ENCODE assay signal across 15 cellular contexts in genomic region chr5:138372653-138373052, GRCh38. TPM values are rescaled to one million over a fixed set of nuclear protein-coding genes. Genes with fewer than 3 reads are reported as not detected.
A peak's percentile ranks its signal among the peaks of the same experiment; 100 is the strongest.
DNase-seq lines count a peak whose midpoint lies in the region; ATAC-seq, FAIRE-seq and TF ChIP-seq lines count a peak whose summit lies in the region.
"Had no signal": no experiment of that assay in that cellular context is flagged by ENCODE, and none has a peak within 500 bp of the region (broad histone marks: within the 10 kb centered on the region; RNA-seq: fewer than 3 reads in every experiment).

No MANE protein-coding gene starts in this region.

- 64% methylated on average over 5 of the region's 5 CpGs for WGBS in GM12878 (ENCODE audit: insufficient coverage, insufficient replicate concordance, low lambda C conversion rate, missing lambda C conversion rate)

- ATAC-seq in GM12878: no peak
- ATAC-seq: A549 had no signal

- H3K36me3 ChIP-seq in BLaER1 treated with 17β-estradiol and CSF1 and Interleukin-3, amounts not matched to agents 10 nM and 100 nM: peaks cover 51 to 68% (median 55%) of the 10 kb centered on the region in 11 experiments
- H3K36me3 ChIP-seq in HUES6 (ENCODE audit: control insufficient read depth, insufficient read depth, low read length) (peaks cover 40% of the 10 kb centered on the region), GM12878 (ENCODE audit: control insufficient read depth in 2 of 2, insufficient read depth in 2 of 2, low read length in 1 of 2) (peaks cover under 1 to 12% of the 10 kb centered on the region in 2 experiments; a peak in 3 of 4 replicates), neural progenitor cell (peaks cover 4% of the 10 kb centered on the region)

- POLR2A ChIA-PET in GM12878 (lab: Charles Lee): interaction anchor here (1.0 to 2.8 kb wide), 3 partner anchors 20 to 35 kb away, joined by 3 to 13 read pairs (median 4); partner anchors contain the start of genes FAM53C and KDM3B
- POLR2A ChIA-PET in GM10248 (lab: Yijun Ruan, JAX): interaction anchor here (2.4 kb wide), 1 partner anchor 34 kb away, joined by 9 read pairs; the partner anchor contains the start of gene FAM53C

- H3K36me3 Mint-ChIP-seq in neural progenitor cell: peaks cover 15% of the 10 kb centered on the region

- H2AFZ ChIP-seq in GM12878 (ENCODE audit: control insufficient read depth, low read depth, low read length) (no peak overlapping the region), neural progenitor cell (replicated peaks) (no peak overlapping the region)

- H3K4me1 ChIP-seq in BLaER1 treated with 17β-estradiol and CSF1 and Interleukin-3, amounts not matched to agents 10 nM and 100 nM: peaks cover 16 to 57% (median 43%) of the 10 kb centered on the region in 10 experiments
- H3K4me1 ChIP-seq in HUES6 (ENCODE audit: control insufficient read depth, insufficient read depth, low read length) (no peaks in the 10 kb centered on the region), GM12878 (ENCODE audit: control insufficient read depth, insufficient read depth, low read length) (peaks cover 15% of the 10 kb centered on the region; the same call in 1 of the 2 replicates), neural progenitor cell (no peaks in the 10 kb centered on the region)
- H3K4me1 ChIP-seq: A549, HAP-1 had no signal

- peaks cover 39% of the 10 kb centered on the region for H3K79me2 ChIP-seq in GM12878 (ENCODE audit: control insufficient read depth, insufficient read depth, low read length)
- peaks cover 68% of the 10 kb centered on the region for H3K79me2 ChIP-seq in neural progenitor cell (ENCODE audit: low read depth)

- RAD21 ChIA-PET in GM12878 (lab: Charles Lee; ENCODE audit: unreplicated experiment): no interaction called here

- H3K4me2 ChIP-seq in BLaER1 treated with 17β-estradiol and CSF1 and Interleukin-3, amounts not matched to agents 10 nM and 100 nM: peak overlapping the region in 6 of 11 experiments; percentile 75 to 96 (median 92); a peak in 9 of 22 replicates
- H3K4me2 ChIP-seq in GM12878 (ENCODE audit: control insufficient read depth, insufficient read depth) (no peak overlapping the region), neural progenitor cell (no peak overlapping the region)
- H3K4me2 ChIP-seq: A549, BLaER1 had no signal

- TF ChIP-seq CTCF in GM12878 (IDR thresholded peaks at IDR 0.05 in 2 of 3, conservative IDR thresholded peaks at IDR 0.05 in 1 of 3; ENCODE audit: control insufficient read depth in 2 of 3, extremely low read depth in 1 of 3, insufficient read depth in 1 of 3, low read depth in 3 of 3, low read length in 3 of 3) (no peak), neural progenitor cell (IDR thresholded peaks at IDR 0.05) (no peak), GM10248 (IDR thresholded peaks at IDR 0.05; ENCODE audit: control extremely low read depth, extremely low read depth, low read depth, missing control alignments) (no peak)

- no peaks in the 10 kb centered on the region for H3F3A ChIP-seq in neural progenitor cell (ENCODE audit: low read depth)

- no peak for TF ChIP-seq RAD21 in GM12878 (IDR thresholded peaks at IDR 0.05; ENCODE audit: insufficient read depth, low read depth, low read length)

- no peak overlapping the region for H3K4me3 Mint-ChIP-seq in neural progenitor cell

- no TSS peak for BruUV-seq in GM12878 (replicated peaks; lab: Mats Ljungman, UMichigan)

- no peaks in the 10 kb centered on the region for H3K27me3 ChIP-seq in BLaER1 treated with 17β-estradiol and CSF1 and Interleukin-3, amounts not matched to agents 10 nM and 100 nM
- H3K27me3 ChIP-seq in HUES6 (ENCODE audit: control insufficient read depth, insufficient read depth, low read length) (no peaks in the 10 kb centered on the region), GM12878 (replicated peaks in 1 of 2; ENCODE audit: control insufficient read depth in 2 of 2, insufficient read depth in 2 of 2, low read length in 1 of 2) (no peaks in the 10 kb centered on the region), neural progenitor cell (no peaks in the 10 kb centered on the region)
- H3K27me3 ChIP-seq: BLaER1 had no signal

- no peaks in the 10 kb centered on the region for H3K9me3 Mint-ChIP-seq in neural progenitor cell

- intact Hi-C loops in GM12878 (cut with micrococcal nuclease; ENCODE audit: unreplicated experiment): no loop called here

- peak overlapping the region in 6 of 11 experiments; percentile 80 to 96 (median 92); a peak in 10 of 22 replicates for H3K27ac ChIP-seq in BLaER1 treated with 17β-estradiol and CSF1 and Interleukin-3, amounts not matched to agents 10 nM and 100 nM
- H3K27ac ChIP-seq in HUES6 (ENCODE audit: low read depth, low read length) (peak overlapping the region; percentile 56; the same call in 1 of the 2 replicates), GM12878 (ENCODE audit: control insufficient read depth, insufficient read depth) (peak overlapping the region; percentile 60), neural progenitor cell (no peak overlapping the region)
- H3K27ac ChIP-seq: A549, BLaER1 had no signal

- no peaks in the 10 kb centered on the region for H3K9me3 ChIP-seq in BLaER1 treated with 17β-estradiol and CSF1 and Interleukin-3, amounts not matched to agents 10 nM and 100 nM (replicated peaks in 1 of 11)
- no peaks in the 10 kb centered on the region for H3K9me3 ChIP-seq in HUES6 (ENCODE audit: control insufficient read depth, insufficient read depth, low read depth, low read length)
- no peaks in the 10 kb centered on the region for H3K9me3 ChIP-seq in GM12878 (replicated peaks; ENCODE audit: control insufficient read depth, insufficient read depth, low read length)
- no peaks in the 10 kb centered on the region for H3K9me3 ChIP-seq in neural progenitor cell (ENCODE audit: low read depth)
- H3K9me3 ChIP-seq: A549, BLaER1, HAP-1 had no signal

- peak overlapping the region in 3 of 11 experiments; percentile 3 to 7 (median 7); a peak in 3 of 22 replicates for H3K9ac ChIP-seq in BLaER1 treated with 17β-estradiol and CSF1 and Interleukin-3, amounts not matched to agents 10 nM and 100 nM
- no peak overlapping the region for H3K9ac ChIP-seq in HUES6 (ENCODE audit: low read length)
- no peak overlapping the region for H3K9ac ChIP-seq in GM12878 (ENCODE audit: control insufficient read depth, insufficient read depth, low read length)
- H3K9ac ChIP-seq in neural progenitor cell: peak overlapping the region; percentile 19
- H3K9ac ChIP-seq: BLaER1 had no signal

- CTCF ChIA-PET in GM12878 (lab: Yijun Ruan, JAX): interaction anchor here (1.2 to 3.3 kb wide), 3 partner anchors 19 to 77 kb away, joined by 3 to 19 read pairs (median 16); partner anchors contain the start of gene KDM3B
- CTCF ChIA-PET in GM10248 (lab: Yijun Ruan, JAX): interaction anchor here (1.2 to 13.9 kb wide), 5 partner anchors 14 to 192 kb away, joined by 3 to 238 read pairs (median 7); partner anchors contain the start of gene KDM3B

- SMC1A ChIA-PET in GM12878 (lab: Charles Lee; ENCODE audit: uncharacterized antibody, unreplicated experiment): interaction anchor here (0.8 to 1.6 kb wide), 3 partner anchors 19 to 187 kb away, joined by 3 to 7 read pairs (median 4); no protein-coding TSS in a partner anchor

- no peak for TF ChIP-seq EP300 in GM12878 (IDR thresholded peaks at IDR 0.05; ENCODE audit: borderline replicate concordance in 1 of 2, control insufficient read depth in 1 of 2, low read depth in 2 of 2, low read length in 2 of 2)

- no peaks in the 10 kb centered on the region for H3K27me3 Mint-ChIP-seq in neural progenitor cell (ENCODE audit: insufficient read depth, low read depth)

- no peak for DNase-seq in GM12878 (ENCODE audit: low read depth, low spot score)
- DNase-seq in neural progenitor cell (ENCODE audit: low spot score): no peak
- no peak for DNase-seq in NOMO-1 treated with dmso at 0.1 percent for 144 hours (lab: John Stamatoyannopoulos, UW; ENCODE audit: unreplicated experiment)
- no peak for DNase-seq in H4 (ENCODE audit: low spot score)
- no peak for DNase-seq in GM10248 (ENCODE audit: extremely low spot score)
- DNase-seq: DMS79 treated with DMSO at 0.1 percent for 48 hours, NCI-H1105 treated with DMSO at 0.1 percent for 48 hours, NCI-H1694 treated with DMSO at 0.1 percent for 48 hours, Right ventricle myocardium superior had no signal

- no peaks in the 10 kb centered on the region for H3K4me1 Mint-ChIP-seq in neural progenitor cell

- H3K4me3 ChIP-seq in BLaER1 treated with 17β-estradiol and CSF1 and Interleukin-3, amounts not matched to agents 10 nM and 100 nM: no peak overlapping the region
- H3K4me3 ChIP-seq in HUES6 (ENCODE audit: low read depth, low read length): no peak overlapping the region
- no peak overlapping the region for H3K4me3 ChIP-seq in GM12878
- H3K4me3 ChIP-seq in neural progenitor cell: no peak overlapping the region
- H3K4me3 ChIP-seq: A549, BLaER1, HAP-1 had no signal

- no peak for TF ChIP-seq POLR2A in GM12878 (IDR thresholded peaks at IDR 0.05; ENCODE audit: low read depth, low read length)

- peaks cover 0 to 65% (median 20%) of the 10 kb centered on the region in 11 experiments; a peak in 11 of 22 replicates for H4K20me1 ChIP-seq in BLaER1 treated with 17β-estradiol and CSF1 and Interleukin-3, amounts not matched to agents 10 nM and 100 nM
- no peaks in the 10 kb centered on the region for H4K20me1 ChIP-seq in GM12878 (ENCODE audit: control insufficient read depth, insufficient read depth)
- peaks cover 49% of the 10 kb centered on the region for H4K20me1 ChIP-seq in neural progenitor cell (ENCODE audit: low read depth)

- in situ Hi-C loops in GM12878 (cut with MboI): no loop called here

- FAIRE-seq in GM12878 (lab: Jason Lieb, UNC): no peak
- FAIRE-seq: A549, RCC 7860 had no signal

- no peak overlapping the region for H3K27ac Mint-ChIP-seq in neural progenitor cell

RNA-seq across cellular contexts. Expression of gene KDM3B, which starts 20.2 kb away (rescaled TPM):
- 82.4 and 90.1 TPM in 2 replicates for total RNA-seq in GM12878 (2013; cell fraction: nucleolus; rRNA removed)
- total RNA-seq in GM12878 (2014; rRNA removed) (30.3 and 32.0 TPM in 2 replicates), GM12878 (2014; rRNA removed; fragmentation: Illumina TruSeq; extraction: Trizol) (30.5 and 30.9 TPM in 2 replicates), GM12878 (2021) (41.0 and 43.1 TPM in 2 replicates), neural progenitor cell (ENCODE audit: low replicate concordance) (130 and 136 TPM in 2 replicates)
- polyA plus RNA-seq in GM12878 (2011; ENCODE audit: low read depth): 24.3 TPM
- polyA plus RNA-seq in GM12878 (2011; rRNA removed) (31.3 and 35.0 TPM in 2 replicates), GM12878 (2014; fragmentation: Illumina TruSeq; extraction: Trizol) (45.7 and 52.5 TPM in 2 replicates), GM12878 (2014; fragmentation: Nextera tagmentation; extraction: Ambion mirVana) (1 to 10 TPM; 8.5 to 9.6 TPM), GM12878 (2014; rRNA removed) (26.7 and 27.7 TPM in 2 replicates), GM12878 (2016; fragmentation: Nextera tagmentation; extraction: Ambion mirVana) (10 to 100 TPM; 13.9 to 14.8 TPM)
- polyA plus RNA-seq in GM12878 (2011; cell fraction: cytosol; rRNA removed): 16.1 and 20.2 TPM in 2 replicates
- polyA plus RNA-seq in GM12878 (2011; cell fraction: nucleus; rRNA removed): 32.7 and 33.7 TPM in 2 replicates
- 24.3 and 27.3 TPM in 2 replicates for polyA plus RNA-seq in GM12878 (2012)
- 50.0 and 67.0 TPM in 2 replicates for polyA minus RNA-seq in GM12878 (2011; rRNA and poly(A)+ RNA removed)
- polyA minus RNA-seq in GM12878 (2011; cell fraction: cytosol; rRNA and poly(A)+ RNA removed): 20.2 and 25.3 TPM in 2 replicates
- polyA minus RNA-seq in GM12878 (2011; cell fraction: nucleus; rRNA and poly(A)+ RNA removed): 18.3 and 29.3 TPM in 2 replicates
- total RNA-seq in H4 (2014; rRNA removed; shearing (Covaris generic)): 49.0 and 53.1 TPM in 2 replicates

RNA-seq across cellular contexts. Expression of gene FAM53C, which starts 34.6 kb away (rescaled TPM):
- total RNA-seq in GM12878 (2013; cell fraction: nucleolus; rRNA removed): 26.9 and 29.4 TPM in 2 replicates
- 25.6 and 29.4 TPM in 2 replicates for total RNA-seq in GM12878 (2014; rRNA removed)
- total RNA-seq in GM12878 (2014; rRNA removed; fragmentation: Illumina TruSeq; extraction: Trizol): 16.8 and 17.6 TPM in 2 replicates
- 27.9 and 31.3 TPM in 2 replicates for total RNA-seq in GM12878 (2021)
- polyA plus RNA-seq in GM12878 (2011; ENCODE audit: low read depth): 22.9 TPM
- 21.8 and 29.3 TPM in 2 replicates for polyA plus RNA-seq in GM12878 (2011; rRNA removed)
- polyA plus RNA-seq in GM12878 (2011; cell fraction: cytosol; rRNA removed): 25.3 and 31.6 TPM in 2 replicates
- 32.4 and 38.4 TPM in 2 replicates for polyA plus RNA-seq in GM12878 (2011; cell fraction: nucleus; rRNA removed)
- polyA plus RNA-seq in GM12878 (2012): 23.5 and 28.3 TPM in 2 replicates
- polyA plus RNA-seq in GM12878 (2014; fragmentation: Illumina TruSeq; extraction: Trizol): 20.1 and 22.5 TPM in 2 replicates
- polyA plus RNA-seq in GM12878 (2014; fragmentation: Nextera tagmentation; extraction: Ambion mirVana): 1 to 10 TPM; 8.0 to 8.8 TPM
- polyA plus RNA-seq in GM12878 (2014; rRNA removed): 21.3 and 22.0 TPM in 2 replicates
- 10 to 100 TPM; 29.3 to 30.8 TPM for polyA plus RNA-seq in GM12878 (2016; fragmentation: Nextera tagmentation; extraction: Ambion mirVana)
- polyA minus RNA-seq in GM12878 (2011; rRNA and poly(A)+ RNA removed): 33.6 and 37.1 TPM in 2 replicates
- 10.2 and 15.2 TPM in 2 replicates for polyA minus RNA-seq in GM12878 (2011; cell fraction: cytosol; rRNA and poly(A)+ RNA removed)
- 16.6 and 21.1 TPM in 2 replicates for polyA minus RNA-seq in GM12878 (2011; cell fraction: nucleus; rRNA and poly(A)+ RNA removed)
- 68.0 and 72.5 TPM in 2 replicates for total RNA-seq in neural progenitor cell (ENCODE audit: low replicate concordance)
- total RNA-seq in H4 (2014; rRNA removed; shearing (Covaris generic)): 24.8 and 25.8 TPM in 2 replicates

RNA-seq across cellular contexts. Expression of gene CDC25C, which starts 41.0 kb away (rescaled TPM):
- 20.1 and 22.2 TPM in 2 replicates for total RNA-seq in GM12878 (2013; cell fraction: nucleolus; rRNA removed)
- total RNA-seq in GM12878 (2014; rRNA removed) (12.2 and 14.4 TPM in 2 replicates), GM12878 (2014; rRNA removed; fragmentation: Illumina TruSeq; extraction: Trizol) (15.1 and 15.4 TPM in 2 replicates), GM12878 (2021) (9.2 and 10.2 TPM in 2 replicates), neural progenitor cell (ENCODE audit: low replicate concordance) (45.8 and 48.6 TPM in 2 replicates)
- 5.7 TPM for polyA plus RNA-seq in GM12878 (2011; ENCODE audit: low read depth)
- polyA plus RNA-seq in GM12878 (2011; rRNA removed) (30.7 and 38.9 TPM in 2 replicates), GM12878 (2014; fragmentation: Illumina TruSeq; extraction: Trizol) (15.9 and 21.4 TPM in 2 replicates), GM12878 (2014; fragmentation: Nextera tagmentation; extraction: Ambion mirVana) (10 to 100 TPM; 14.0 to 14.3 TPM), GM12878 (2014; rRNA removed) (11.4 and 11.6 TPM in 2 replicates), GM12878 (2016; fragmentation: Nextera tagmentation; extraction: Ambion mirVana) (10 to 100 TPM; 15.5 to 15.9 TPM)
- 18.7 and 21.1 TPM in 2 replicates for polyA plus RNA-seq in GM12878 (2011; cell fraction: cytosol; rRNA removed)
- polyA plus RNA-seq in GM12878 (2011; cell fraction: nucleus; rRNA removed): 19.3 and 20.4 TPM in 2 replicates
- polyA plus RNA-seq in GM12878 (2012): 4.4 and 8.1 TPM in 2 replicates
- 21.7 and 22.5 TPM in 2 replicates for polyA minus RNA-seq in GM12878 (2011; rRNA and poly(A)+ RNA removed)
- 7.2 and 8.8 TPM in 2 replicates for polyA minus RNA-seq in GM12878 (2011; cell fraction: cytosol; rRNA and poly(A)+ RNA removed)
- polyA minus RNA-seq in GM12878 (2011; cell fraction: nucleus; rRNA and poly(A)+ RNA removed): 11.6 and 13.6 TPM in 2 replicates
- total RNA-seq in H4 (2014; rRNA removed; shearing (Covaris generic)): 21.6 and 25.1 TPM in 2 replicates

Comparison
In these comparisons a context has a peak if more than half of its experiments do, and no peak if none do; other contexts are left out.
1. H3K4me2 ChIP-seq: peak in BLaER1 treated with 17β-estradiol and CSF1 and Interleukin-3, amounts not matched to agents 10 nM and 100 nM (6 of 11); none in GM12878 (single experiment) and neural progenitor cell (single experiment).